ENCODE assay signal across 1 cellular context in genomic region chr3:135352213-135352612, GRCh38.
TF ChIP-seq lines count a peak whose summit lies in the region.

No MANE protein-coding gene starts in this region.

TF ChIP-seq in GM23338, 12 proteins besides CTCF, POLR2A, EP300 and RAD21 (continued from another document):
- TF ChIP-seq REST (IDR thresholded peaks at IDR 0.05; ENCODE audit: unreplicated experiment) (no peak), STAT1 (IDR thresholded peaks at IDR 0.05; ENCODE audit: unreplicated experiment) (no peak)
